ENCODE assay signal across 8 cellular contexts in the genomic region with DNA sequence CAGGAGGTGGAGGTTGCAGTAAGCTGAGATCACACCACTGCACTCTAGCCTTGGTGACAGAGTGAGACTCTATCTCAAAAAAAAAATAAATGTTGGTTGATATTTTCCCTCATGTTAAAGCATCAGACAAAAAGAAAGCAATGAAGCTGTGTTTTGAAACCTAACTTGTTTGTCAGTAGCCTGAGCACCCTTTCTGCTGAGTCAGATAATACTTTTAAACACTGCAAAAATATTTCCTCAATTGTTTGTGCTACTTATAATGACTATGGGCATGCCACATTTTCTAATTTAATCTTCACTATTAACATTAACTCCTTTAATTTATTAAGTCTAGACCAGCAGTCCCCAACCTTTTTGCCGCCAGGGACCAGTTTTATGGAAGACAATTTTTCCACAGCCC.
"Had no signal": no experiment of that assay in that cellular context is flagged by ENCODE, and none has a peak within 500 bp of the region (broad histone marks: within the 10 kb centered on the region; RNA-seq: fewer than 3 reads in every experiment).

No MANE protein-coding gene starts in this region.

- FAIRE-seq: G401.6, GM12878, GM12891, GM12892, GM18507, GM19239 had no signal

- DNase-seq: GDM1, GF-D8 had no signal

- H3K4me3 ChIP-seq: GM12878 had no signal

- ATAC-seq: GM12878 had no signal
